Comparison of ENCODE assay signal across 11 cellular contexts in genomic region chr7:79504607-79505389, GRCh38. TPM values are rescaled to one million over a fixed set of nuclear protein-coding genes. Genes with fewer than 3 reads are reported as not detected.
DNase-seq lines count a peak whose midpoint lies in the region; ATAC-seq, FAIRE-seq and TF ChIP-seq lines count a peak whose summit lies in the region.
"Had no signal": no experiment of that assay in that cellular context is flagged by ENCODE, and none has a peak within 500 bp of the region (broad histone marks: within the 10 kb centered on the region; RNA-seq: fewer than 3 reads in every experiment).

No MANE protein-coding gene starts in this region.

- FAIRE-seq in astrocyte (lab: Jason Lieb, UNC): no peak

- peak overlapping the region; percentile 37 for H3K27ac ChIP-seq in HUES64 (ENCODE audit: low read depth, low read length)
- no peak overlapping the region for H3K27ac ChIP-seq in astrocyte (ENCODE audit: low read depth, low read length)

- no peaks in the 10 kb centered on the region for H3K9me3 Mint-ChIP-seq in astrocyte (ENCODE audit: unreplicated experiment)
- H3K9me3 Mint-ChIP-seq: stimulated activated naive CD8-positive, alpha-beta T cell treated with anti-CD3 and anti-CD28 coated beads, Interleukin-15, amount 100 ng/mL, for 72 hours had no signal

- no peaks in the 10 kb centered on the region for H4K20me1 ChIP-seq in astrocyte (ENCODE audit: insufficient read depth, low read length)

- H3K27me3 ChIP-seq in HUES64 (ENCODE audit: insufficient read depth, low read length): no peaks in the 10 kb centered on the region
- no peaks in the 10 kb centered on the region for H3K27me3 ChIP-seq in astrocyte (ENCODE audit: insufficient read depth, low read length)

- no peak for ATAC-seq in GM18517 (IDR thresholded peaks at IDR 0.05; ENCODE audit: unreplicated experiment)
- ATAC-seq: stimulated activated naive CD8-positive, alpha-beta T cell treated with anti-CD3 and anti-CD28 coated beads, Interleukin-15, amount 100 ng/mL, for 72 hours had no signal

- H3K4me2 ChIP-seq in astrocyte (ENCODE audit: low read length): peak overlapping the region; percentile 0

- no peaks in the 10 kb centered on the region for H3K27me3 Mint-ChIP-seq in astrocyte (ENCODE audit: low read depth, unreplicated experiment)
- H3K27me3 Mint-ChIP-seq: naive B cell; stimulated activated naive CD8-positive, alpha-beta T cell treated with anti-CD3 and anti-CD28 coated beads, Interleukin-15, amount 100 ng/mL, for 72 hours had no signal

- H3K4me1 ChIP-seq in HUES64 (ENCODE audit: insufficient read depth, low read length): peaks cover 30% of the 10 kb centered on the region; the same call in 1 of the 2 replicates
- no peaks in the 10 kb centered on the region for H3K4me1 ChIP-seq in astrocyte (ENCODE audit: insufficient read depth, low read length)

- peak overlapping the region; percentile 92 for H3K27ac Mint-ChIP-seq in astrocyte (ENCODE audit: unreplicated experiment)
- H3K27ac Mint-ChIP-seq: naive B cell; stimulated activated naive CD8-positive, alpha-beta T cell treated with anti-CD3 and anti-CD28 coated beads, Interleukin-15, amount 100 ng/mL, for 72 hours had no signal

- no peak overlapping the region for H3K4me3 Mint-ChIP-seq in astrocyte (ENCODE audit: unreplicated experiment)
- H3K4me3 Mint-ChIP-seq: stimulated activated naive CD8-positive, alpha-beta T cell treated with anti-CD3 and anti-CD28 coated beads, Interleukin-15, amount 100 ng/mL, for 72 hours had no signal

- DNase-seq in astrocyte (ENCODE audit: low read depth) (peak; percentile 36), inferior parietal cortex (ENCODE audit: extremely low spot score) (peak; percentile 55), smooth muscle cell of the brain vasculature (ENCODE audit: low read depth, low spot score) (peak; percentile 12), ecto neural progenitor cell (ENCODE audit: low spot score) (no peak), NCI-H1417 treated with DMSO at 0.1 percent for 48 hours (lab: John Stamatoyannopoulos, UW) (no peak)
- DNase-seq: naive B cell; NCI-H1048; stimulated activated CD4-positive, alpha-beta T cell treated with anti-CD3 and anti-CD28 coated beads, Interleukin-1b, Interleukin-23, amount 100 ng/mL, for 48 hours; stimulated activated naive CD8-positive, alpha-beta T cell treated with anti-CD3 and anti-CD28 coated beads, Interleukin-15, amount 100 ng/mL, for 72 hours had no signal

- no peak overlapping the region for H2AFZ ChIP-seq in astrocyte (ENCODE audit: low read depth, low read length)

- H3K9me3 ChIP-seq in HUES64 (ENCODE audit: insufficient read depth, low read depth, low read length) (no peaks in the 10 kb centered on the region), astrocyte (ENCODE audit: insufficient read depth, low read depth, low read length) (no peaks in the 10 kb centered on the region)

- H3K4me3 ChIP-seq in HUES64 (ENCODE audit: low read length) (no peak overlapping the region), astrocyte (ENCODE audit: insufficient read depth, low read depth, low read length) (no peak overlapping the region)

- H3K4me1 Mint-ChIP-seq in astrocyte (ENCODE audit: low read depth, unreplicated experiment): peaks cover 26% of the 10 kb centered on the region
- H3K4me1 Mint-ChIP-seq: naive B cell; stimulated activated naive CD8-positive, alpha-beta T cell treated with anti-CD3 and anti-CD28 coated beads, Interleukin-15, amount 100 ng/mL, for 72 hours had no signal

- H3K79me2 ChIP-seq in astrocyte (ENCODE audit: insufficient read depth, low read length): no peaks in the 10 kb centered on the region

- no peaks in the 10 kb centered on the region for H3K36me3 ChIP-seq in HUES64 (ENCODE audit: insufficient read depth, low read length)
- H3K36me3 ChIP-seq in astrocyte (ENCODE audit: insufficient read depth, low read length): no peaks in the 10 kb centered on the region

- WGBS in HUES64: 88% methylated on average over 6 of the region's 9 CpGs

- H3K36me3 Mint-ChIP-seq in astrocyte (ENCODE audit: low read depth, unreplicated experiment): no peaks in the 10 kb centered on the region
- H3K36me3 Mint-ChIP-seq: naive B cell had no signal

- H3K9ac ChIP-seq in HUES64 (ENCODE audit: low read depth, low read length): peak overlapping the region; percentile 26; the same call in 1 of the 2 replicates
- H3K9ac ChIP-seq in astrocyte (ENCODE audit: low read length): no peak overlapping the region

- TF ChIP-seq CTCF in astrocyte (IDR thresholded peaks at IDR 0.05; ENCODE audit: insufficient read depth, low read depth, low read length): no peak

RNA-seq across cellular contexts. Expression of gene MAGI2, which starts 51.3 kb away (rescaled TPM):
- 7.1 TPM for polyA plus RNA-seq in HUES64 (2013, experiment 1 of 2)
- 7.4 TPM for polyA plus RNA-seq in HUES64 (2013, experiment 2 of 2)
- total RNA-seq in astrocyte: 5.4 and 5.8 TPM in 2 replicates

Comparison
In these comparisons a context has a peak if more than half of its experiments do, and no peak if none do; other contexts are left out.
1. DNase-seq: peak in astrocyte (single experiment), inferior parietal cortex (single experiment) and smooth muscle cell of the brain vasculature (single experiment); none in ecto neural progenitor cell (single experiment) and NCI-H1417 treated with DMSO at 0.1 percent for 48 hours (single experiment).